9 cellular contexts compared by ENCODE assay signal in the genomic region with DNA sequence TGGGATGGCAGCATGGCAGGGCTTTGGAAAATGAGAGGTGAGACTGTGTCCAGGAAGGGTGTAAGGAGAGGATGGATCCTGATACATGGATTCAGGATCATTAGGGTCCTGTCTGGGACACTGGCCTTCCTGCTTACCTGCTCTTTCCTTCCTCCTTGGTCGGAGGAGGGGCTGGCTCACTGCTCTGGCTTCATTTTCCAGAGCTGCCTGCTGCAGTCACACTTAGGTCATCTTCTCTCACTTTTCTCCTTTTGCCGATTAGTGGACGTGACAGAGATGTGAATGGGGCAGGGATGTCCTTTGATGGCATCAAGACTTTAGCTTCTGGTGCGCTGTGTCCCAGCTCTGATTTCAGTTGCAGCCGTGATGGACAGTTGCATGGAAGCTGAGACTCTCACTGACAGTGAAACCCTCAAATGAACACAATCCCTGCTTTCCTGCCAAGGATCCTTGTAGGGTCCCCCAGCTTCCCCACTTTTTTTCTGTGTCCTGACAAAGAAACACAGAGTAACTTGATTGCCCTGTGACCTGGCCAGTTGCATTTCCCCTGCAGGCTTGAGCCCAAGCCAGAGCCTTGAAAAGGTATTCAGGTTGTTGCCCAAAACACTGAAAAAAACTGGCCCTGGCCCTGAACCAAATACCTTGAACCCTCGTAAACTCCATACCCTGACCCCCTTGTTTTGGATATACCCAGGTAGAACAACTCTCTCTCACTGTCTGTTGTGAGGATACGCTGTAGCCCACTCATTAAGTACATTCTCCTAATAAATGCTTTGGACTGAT. TPM values are rescaled to one million over a fixed set of nuclear protein-coding genes. Genes with fewer than 3 reads are reported as not detected.
DNase-seq lines count a peak whose midpoint lies in the region; TF ChIP-seq lines count a peak whose summit lies in the region.
"Had no signal": no experiment of that assay in that cellular context is flagged by ENCODE, and none has a peak within 500 bp of the region (broad histone marks: within the 10 kb centered on the region; RNA-seq: fewer than 3 reads in every experiment).

No MANE protein-coding gene starts in this region.

- H3K27ac Mint-ChIP-seq in T-helper 2 cell treated with Interferon-gamma antibody and Interleukin-4, amounts not matched to agents 5 μg/mL and 100 μg/mL, for 36 hours, result peak overlapping the region; percentile 66
- peak overlapping the region; percentile 31 for H3K27ac Mint-ChIP-seq in activated CD4-positive, alpha-beta memory T cell treated with anti-CD3 and anti-CD28 coated beads, Interleukin-2, amount 10 ng/mL, durations not matched to agents 7 days and 5 days
- H3K27ac Mint-ChIP-seq in immature natural killer cell, result peak overlapping the region; percentile 82 to 98 (median 96)

- peaks cover 42% of the 10 kb centered on the region for H3K4me1 Mint-ChIP-seq in T-helper 2 cell treated with Interferon-gamma antibody and Interleukin-4, amounts not matched to agents 5 μg/mL and 100 μg/mL, for 36 hours (ENCODE audit: low read depth)
- peaks cover 51% of the 10 kb centered on the region for H3K4me1 Mint-ChIP-seq in activated CD4-positive, alpha-beta memory T cell treated with anti-CD3 and anti-CD28 coated beads, Interleukin-2, amount 10 ng/mL, durations not matched to agents 7 days and 5 days
- peaks cover 53 to 59% of the 10 kb centered on the region in 2 donors for H3K4me1 Mint-ChIP-seq in immature natural killer cell

- H3K36me3 Mint-ChIP-seq in T-helper 2 cell treated with Interferon-gamma antibody and Interleukin-4, amounts not matched to agents 5 μg/mL and 100 μg/mL, for 36 hours (ENCODE audit: low read depth), result peaks cover 60% of the 10 kb centered on the region
- H3K36me3 Mint-ChIP-seq in activated CD4-positive, alpha-beta memory T cell treated with anti-CD3 and anti-CD28 coated beads, Interleukin-2, amount 10 ng/mL, durations not matched to agents 7 days and 5 days (ENCODE audit: low read depth), result peaks cover 71% of the 10 kb centered on the region
- peaks cover 18 to 45% (median 32%) of the 10 kb centered on the region in 3 donors for H3K36me3 Mint-ChIP-seq in immature natural killer cell

- TF ChIP-seq POLR2A in spleen (IDR thresholded peaks at IDR 0.05), result no peak

- no peaks in the 10 kb centered on the region for H3K27me3 ChIP-seq in spleen (replicated peaks in 1 of 7)

- POLR2A ChIA-PET in activated CD4-positive, alpha-beta memory T cell treated with anti-CD3 and anti-CD28 coated beads, Interleukin-2, amount 10 ng/mL, durations not matched to agents 7 days and 5 days (lab: Charles Lee), result interaction anchor here (0.8 to 9.3 kb wide), 17 partner anchors 9 to 194 kb away, joined by 3 to 97 read pairs (median 7); partner anchors contain the start of genes CBLN3, CHMP4A, DCAF11 and DHRS1

- H3K27ac ChIP-seq in spleen, result peak overlapping the region in 7 of 8 donors; percentile 9 to 98 (median 97)

- no peaks in the 10 kb centered on the region for H3K9me3 ChIP-seq in spleen

- H3K9me3 Mint-ChIP-seq in T-helper 2 cell treated with Interferon-gamma antibody and Interleukin-4, amounts not matched to agents 5 μg/mL and 100 μg/mL, for 36 hours, result no peaks in the 10 kb centered on the region
- no peaks in the 10 kb centered on the region for H3K9me3 Mint-ChIP-seq in activated CD4-positive, alpha-beta memory T cell treated with anti-CD3 and anti-CD28 coated beads, Interleukin-2, amount 10 ng/mL, durations not matched to agents 7 days and 5 days
- no peaks in the 10 kb centered on the region for H3K9me3 Mint-ChIP-seq in immature natural killer cell

- H3K4me3 Mint-ChIP-seq in T-helper 2 cell treated with Interferon-gamma antibody and Interleukin-4, amounts not matched to agents 5 μg/mL and 100 μg/mL, for 36 hours, result no peak overlapping the region
- no peak overlapping the region for H3K4me3 Mint-ChIP-seq in activated CD4-positive, alpha-beta memory T cell treated with anti-CD3 and anti-CD28 coated beads, Interleukin-2, amount 10 ng/mL, durations not matched to agents 7 days and 5 days
- peak overlapping the region in 3 of 5 donors; percentile 19 to 84 (median 54) for H3K4me3 Mint-ChIP-seq in immature natural killer cell

- peaks cover 38 to 97% (median 80%) of the 10 kb centered on the region in 6 donors for H3K4me1 ChIP-seq in spleen

- peaks cover 4 to 63% (median 44%) of the 10 kb centered on the region in 6 donors for H3K36me3 ChIP-seq in spleen

- intact Hi-C loops in spleen (cut with DNase I; ENCODE audit: low total_unique reads), result no loop called here

- CTCF ChIA-PET in activated CD4-positive, alpha-beta memory T cell treated with anti-CD3 and anti-CD28 coated beads, Interleukin-2, amount 10 ng/mL, durations not matched to agents 7 days and 5 days (lab: Charles Lee), result interaction anchor here (0.7 to 9.0 kb wide), 42 partner anchors 10 to 300 kb away, joined by 3 to 144 read pairs (median 6); partner anchors contain the start of genes ADCY4, CARMIL3, CHMP4A and DCAF11

- TF ChIP-seq CTCF in spleen (IDR thresholded peaks at IDR 0.05 in 8 of 11, conservative IDR thresholded peaks at IDR 0.05 in 3 of 11), result peak in 6 of 11 experiments; percentile 6 to 63 (median 44)

- 73 to 83% (median 78%) methylated on average over 7 of the region's 7 CpGs for WGBS in spleen, 5 donors

- peak overlapping the region in 3 of 8 donors; percentile 73 to 87 (median 79) for H3K4me3 ChIP-seq in spleen

- H3K27me3 Mint-ChIP-seq in T-helper 2 cell treated with Interferon-gamma antibody and Interleukin-4, amounts not matched to agents 5 μg/mL and 100 μg/mL, for 36 hours (ENCODE audit: low read depth), result no peaks in the 10 kb centered on the region
- no peaks in the 10 kb centered on the region for H3K27me3 Mint-ChIP-seq in activated CD4-positive, alpha-beta memory T cell treated with anti-CD3 and anti-CD28 coated beads, Interleukin-2, amount 10 ng/mL, durations not matched to agents 7 days and 5 days
- peaks cover 6 to 11% (median 6%) of the 10 kb centered on the region in 3 donors for H3K27me3 Mint-ChIP-seq in immature natural killer cell (ENCODE audit: low read depth in 3 of 3)

- DNase-seq in T-helper 2 cell treated with Interferon-gamma antibody and Interleukin-4, amounts not matched to agents 5 μg/mL and 100 μg/mL, for 36 hours (ENCODE audit: low spot score), result no peak
- DNase-seq in T-helper 2 cell (no peak), immature natural killer cell (no peak), spleen (no peak), NCI-H510A treated with DMSO at 0.1 percent for 48 hours (lab: John Stamatoyannopoulos, UW) (no peak), activated gamma-delta T cell treated with Interleukin-2 at 50 U/mL for 16 hours (no peak)
- no peak for DNase-seq in activated CD4-positive, alpha-beta memory T cell treated with anti-CD3 and anti-CD28 coated beads, Interleukin-2, amount 10 ng/mL, durations not matched to agents 7 days and 5 days
- DNase-seq in stimulated activated CD4-positive, alpha-beta T cell treated with anti-CD3 and anti-CD28 coated beads, Interleukin-1b, Interleukin-23, amount 100 ng/mL, for 48 hours, result no peak
- DNase-seq: DMS153 had no signal

RNA-seq across cellular contexts. Expression of gene CIDEB, which starts 0.8 kb away (rescaled TPM):
- total RNA-seq in activated CD4-positive, alpha-beta memory T cell treated with anti-CD3 and anti-CD28 coated beads, Interleukin-2, amount 10 ng/mL, durations not matched to agents 7 days and 5 days, result 10 to 100 TPM; 38.4 to 39.6 TPM
- polyA plus RNA-seq in immature natural killer cell (10 to 100 TPM; 31.6 to 81.9 (median 52.1) TPM), spleen (10 to 100 TPM; 31.0 to 33.6 (median 31.4) TPM)
- 100 to 1,000 TPM in 2 of 7 donors, 10 to 100 TPM in 5; 54.0 to 145 (median 88.8) TPM for total RNA-seq in spleen

RNA-seq across cellular contexts. Expression of gene LTB4R2, which starts 1.4 kb away (rescaled TPM):
- total RNA-seq in activated CD4-positive, alpha-beta memory T cell treated with anti-CD3 and anti-CD28 coated beads, Interleukin-2, amount 10 ng/mL, durations not matched to agents 7 days and 5 days, result 10 to 100 TPM; 18.5 to 19.6 TPM
- polyA plus RNA-seq in immature natural killer cell (1 to 10 TPM; 2.1 to 4.9 (median 3.9) TPM), spleen (1 to 10 TPM in 2 of 3 donors, under 1 TPM in 1; 0.83 to 4.0 (median 1.3) TPM)
- 10 to 100 TPM in 6 of 7 donors, 1 to 10 TPM in 1; 9.2 to 32.3 (median 18.1) TPM for total RNA-seq in spleen

RNA-seq across cellular contexts. Expression of gene LTB4R, which starts 2.8 kb away (rescaled TPM):
- 10 to 100 TPM; 36.1 to 37.9 TPM for total RNA-seq in activated CD4-positive, alpha-beta memory T cell treated with anti-CD3 and anti-CD28 coated beads, Interleukin-2, amount 10 ng/mL, durations not matched to agents 7 days and 5 days
- polyA plus RNA-seq in immature natural killer cell, result 10 to 100 TPM; 12.4 to 13.7 (median 12.7) TPM
- total RNA-seq in spleen, result 10 to 100 TPM; 20.9 to 50.4 (median 35.8) TPM
- polyA plus RNA-seq in spleen, result 10 to 100 TPM; 13.9 to 28.6 (median 28.6) TPM

RNA-seq across cellular contexts. Expression of gene NOP9, which starts 8.9 kb away (rescaled TPM):
- 10 to 100 TPM; 25.8 to 27.7 TPM for total RNA-seq in activated CD4-positive, alpha-beta memory T cell treated with anti-CD3 and anti-CD28 coated beads, Interleukin-2, amount 10 ng/mL, durations not matched to agents 7 days and 5 days
- polyA plus RNA-seq in immature natural killer cell (1 to 10 TPM in 2 of 3 donors, not detected in 1; 1.4 to 2.4 TPM), spleen (10 to 100 TPM in 1 of 3 donors, 1 to 10 TPM in 2; 4.5 to 12.1 (median 5.2) TPM)
- total RNA-seq in spleen, result 10 to 100 TPM; 16.8 to 26.9 (median 22.9) TPM

RNA-seq across cellular contexts. Expression of gene DHRS1, which starts 9.0 kb away (rescaled TPM):
- 10 to 100 TPM; 31.6 to 33.4 TPM for total RNA-seq in activated CD4-positive, alpha-beta memory T cell treated with anti-CD3 and anti-CD28 coated beads, Interleukin-2, amount 10 ng/mL, durations not matched to agents 7 days and 5 days
- polyA plus RNA-seq in immature natural killer cell (10 to 100 TPM; 31.4 to 35.9 (median 31.7) TPM), spleen (10 to 100 TPM; 22.0 to 38.2 (median 30.3) TPM)
- total RNA-seq in spleen, result 10 to 100 TPM; 29.9 to 56.1 (median 34.0) TPM

Comparison
In these comparisons a context has a peak if more than half of its experiments do, and no peak if none do; other contexts are left out.
1. H3K27ac Mint-ChIP-seq: peak in every context shown above with its lines; median percentile 96 in immature natural killer cell; 66 in T-helper 2 cell treated with Interferon-gamma antibody and Interleukin-4, amounts not matched to agents 5 μg/mL and 100 μg/mL, for 36 hours; 31 in activated CD4-positive, alpha-beta memory T cell treated with anti-CD3 and anti-CD28 coated beads, Interleukin-2, amount 10 ng/mL, durations not matched to agents 7 days and 5 days.
2. H3K4me3 Mint-ChIP-seq: peak in immature natural killer cell (3 of 5); none in T-helper 2 cell treated with Interferon-gamma antibody and Interleukin-4, amounts not matched to agents 5 μg/mL and 100 μg/mL, for 36 hours (single experiment) and activated CD4-positive, alpha-beta memory T cell treated with anti-CD3 and anti-CD28 coated beads, Interleukin-2, amount 10 ng/mL, durations not matched to agents 7 days and 5 days (single experiment).